In the genomic region with DNA sequence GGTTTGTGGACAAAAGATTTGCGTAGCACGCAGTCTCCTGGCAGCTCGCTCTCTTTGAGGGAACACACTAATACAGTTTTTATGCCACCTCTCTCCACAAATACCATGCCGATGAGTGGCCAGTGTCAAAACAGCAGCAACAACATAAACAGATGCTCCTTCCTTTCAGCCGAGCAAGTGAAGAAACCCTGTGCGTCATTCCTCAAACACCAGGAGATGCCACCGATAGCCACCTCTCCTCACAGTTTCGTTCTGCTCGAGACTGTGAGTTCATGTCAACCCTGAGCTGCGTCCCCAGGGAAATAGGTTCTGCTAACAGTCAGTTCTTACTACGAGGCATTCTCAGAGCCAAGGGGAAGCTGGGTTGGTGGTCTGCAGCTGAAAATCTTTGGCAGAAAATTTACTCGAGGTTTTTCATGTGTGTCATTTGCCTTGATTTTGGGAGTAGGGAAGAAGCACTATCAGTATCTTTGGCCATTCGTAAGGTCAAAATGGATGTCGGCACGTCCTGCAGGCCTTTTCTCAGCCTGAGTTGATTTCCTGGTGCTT, we compare ENCODE assay signal across 12 cellular contexts. TPM values are rescaled to one million over a fixed set of nuclear protein-coding genes. Genes with fewer than 3 reads are reported as not detected.
DNase-seq lines count a peak whose midpoint lies in the region; ATAC-seq and TF ChIP-seq lines count a peak whose summit lies in the region.
"Had no signal": no experiment of that assay in that cellular context is flagged by ENCODE, and none has a peak within 500 bp of the region (broad histone marks: within the 10 kb centered on the region; RNA-seq: fewer than 3 reads in every experiment).

No MANE protein-coding gene starts in this region.

- ATAC-seq in activated CD8-positive, alpha-beta memory T cell treated with anti-CD3 and anti-CD28 coated beads, Interleukin-2, amount 10 ng/mL, durations not matched to agents 7 days and 5 days, result no peak
- ATAC-seq: naive thymus-derived CD8-positive, alpha-beta T cell had no signal

- peaks cover 3% of the 10 kb centered on the region for H3K9me3 Mint-ChIP-seq in activated CD8-positive, alpha-beta memory T cell treated with anti-CD3 and anti-CD28 coated beads, Interleukin-2, amount 10 ng/mL, durations not matched to agents 7 days and 5 days (ENCODE audit: low read depth)
- peaks cover 5% of the 10 kb centered on the region for H3K9me3 Mint-ChIP-seq in activated naive CD4-positive, alpha-beta T cell treated with anti-CD3 and anti-CD28 coated beads, Interleukin-2, amount 10 ng/mL, durations not matched to agents 7 days and 5 days

- POLR2A ChIA-PET in PC-9 (lab: Charles Lee; ENCODE audit: unreplicated experiment), result interaction anchor here (0.7 kb wide), 1 partner anchor 620 kb away, joined by 6 read pairs; no protein-coding TSS in a partner anchor

- 51% methylated on average over 15 of the region's 15 CpGs for WGBS in prostate gland

- H3K4me3 ChIP-seq in PC-9 (peak overlapping the region; percentile 33; the same call in 1 of the 2 replicates), choroid plexus epithelial cell (ENCODE audit: low read depth, low read length) (no peak overlapping the region), prostate gland (no peak overlapping the region)

- intact Hi-C loops in PC-9 (cut with micrococcal nuclease; ENCODE audit: unreplicated experiment) (loop anchor here (2.0 to 5.0 kb wide), 2 partner anchors 192 to 363 kb away; no protein-coding TSS in a partner anchor), prostate gland (cut with DNase I) (no loop called here)

- no peaks in the 10 kb centered on the region for H3K36me3 ChIP-seq in PC-9 (ENCODE audit: low read depth)
- H3K36me3 ChIP-seq in prostate gland, result no peaks in the 10 kb centered on the region

- H3K4me1 ChIP-seq in PC-9 (replicated peaks; ENCODE audit: insufficient read depth), result peaks cover 41% of the 10 kb centered on the region
- no peaks in the 10 kb centered on the region for H3K4me1 ChIP-seq in prostate gland (replicated peaks)

- no peaks in the 10 kb centered on the region for H3K36me3 Mint-ChIP-seq in activated CD8-positive, alpha-beta memory T cell treated with anti-CD3 and anti-CD28 coated beads, Interleukin-2, amount 10 ng/mL, durations not matched to agents 7 days and 5 days
- H3K36me3 Mint-ChIP-seq in activated naive CD4-positive, alpha-beta T cell treated with anti-CD3 and anti-CD28 coated beads, Interleukin-2, amount 10 ng/mL, durations not matched to agents 7 days and 5 days, result no peaks in the 10 kb centered on the region

- H2AFZ ChIP-seq in PC-9, result peak overlapping the region; percentile 40; the same call in 1 of the 2 replicates

- TF ChIP-seq CTCF in PC-9 (conservative IDR thresholded peaks at IDR 0.05) (no peak), choroid plexus epithelial cell (conservative IDR thresholded peaks at IDR 0.05; ENCODE audit: low read depth, low read length) (no peak), prostate gland (IDR thresholded peaks at IDR 0.05) (no peak)

- no peak overlapping the region for H3K27ac Mint-ChIP-seq in activated CD8-positive, alpha-beta memory T cell treated with anti-CD3 and anti-CD28 coated beads, Interleukin-2, amount 10 ng/mL, durations not matched to agents 7 days and 5 days
- H3K27ac Mint-ChIP-seq in activated naive CD4-positive, alpha-beta T cell treated with anti-CD3 and anti-CD28 coated beads, Interleukin-2, amount 10 ng/mL, durations not matched to agents 7 days and 5 days, result no peak overlapping the region

- peaks cover 26% of the 10 kb centered on the region; the same call in 1 of the 2 replicates for H3F3A ChIP-seq in PC-9 (ENCODE audit: insufficient read depth, low read depth)

- no peaks in the 10 kb centered on the region for H3K9me2 ChIP-seq in PC-9 (ENCODE audit: insufficient read depth)

- no peak for TF ChIP-seq POLR2A in prostate gland (IDR thresholded peaks at IDR 0.05)

- no peaks in the 10 kb centered on the region for H3K4me1 Mint-ChIP-seq in activated CD8-positive, alpha-beta memory T cell treated with anti-CD3 and anti-CD28 coated beads, Interleukin-2, amount 10 ng/mL, durations not matched to agents 7 days and 5 days
- H3K4me1 Mint-ChIP-seq in activated naive CD4-positive, alpha-beta T cell treated with anti-CD3 and anti-CD28 coated beads, Interleukin-2, amount 10 ng/mL, durations not matched to agents 7 days and 5 days, result no peaks in the 10 kb centered on the region
- H3K4me1 Mint-ChIP-seq: naive thymus-derived CD8-positive, alpha-beta T cell had no signal

- peak overlapping the region; percentile 75 for H3K4me2 ChIP-seq in PC-9

- no peaks in the 10 kb centered on the region for H4K20me1 ChIP-seq in PC-9 (ENCODE audit: insufficient read depth)

- peak overlapping the region; percentile 87 for H3K27ac ChIP-seq in PC-9
- peak overlapping the region; percentile 34 to 37 for H3K27ac ChIP-seq in prostate gland

- no peaks in the 10 kb centered on the region for H3K27me3 ChIP-seq in PC-9 (ENCODE audit: insufficient read depth, low read depth)
- no peaks in the 10 kb centered on the region for H3K27me3 ChIP-seq in prostate gland (replicated peaks; ENCODE audit: insufficient read depth)

- peaks cover 4% of the 10 kb centered on the region for H3K27me3 Mint-ChIP-seq in activated CD8-positive, alpha-beta memory T cell treated with anti-CD3 and anti-CD28 coated beads, Interleukin-2, amount 10 ng/mL, durations not matched to agents 7 days and 5 days
- H3K27me3 Mint-ChIP-seq in activated naive CD4-positive, alpha-beta T cell treated with anti-CD3 and anti-CD28 coated beads, Interleukin-2, amount 10 ng/mL, durations not matched to agents 7 days and 5 days, result peaks cover 41% of the 10 kb centered on the region

- H3K4me3 Mint-ChIP-seq in activated CD8-positive, alpha-beta memory T cell treated with anti-CD3 and anti-CD28 coated beads, Interleukin-2, amount 10 ng/mL, durations not matched to agents 7 days and 5 days, result no peak overlapping the region
- no peak overlapping the region for H3K4me3 Mint-ChIP-seq in activated naive CD4-positive, alpha-beta T cell treated with anti-CD3 and anti-CD28 coated beads, Interleukin-2, amount 10 ng/mL, durations not matched to agents 7 days and 5 days
- H3K4me3 Mint-ChIP-seq: naive thymus-derived CD8-positive, alpha-beta T cell had no signal

- CTCF ChIA-PET in PC-9 (lab: Charles Lee), result no interaction called here
- CTCF ChIA-PET in activated CD8-positive, alpha-beta memory T cell treated with anti-CD3 and anti-CD28 coated beads, Interleukin-2, amount 10 ng/mL, durations not matched to agents 7 days and 5 days (lab: Charles Lee), result no interaction called here
- CTCF ChIA-PET in activated naive CD4-positive, alpha-beta T cell treated with anti-CD3 and anti-CD28 coated beads, Interleukin-2, amount 10 ng/mL, durations not matched to agents 7 days and 5 days (lab: Charles Lee), result no interaction called here

- H3K9me3 ChIP-seq in PC-9 (ENCODE audit: insufficient read depth, low read depth) (peaks cover 13% of the 10 kb centered on the region; the same call in 1 of the 2 replicates), prostate gland (no peaks in the 10 kb centered on the region)

- no peaks in the 10 kb centered on the region for H3K79me2 ChIP-seq in PC-9 (ENCODE audit: low read depth)

- DNase-seq in ELF-1 (ENCODE audit: low read depth, low spot score) (peak; percentile 22), PC-9 (peak; percentile 80 to 100), choroid plexus epithelial cell (ENCODE audit: low read depth) (peak; percentile 95), prostate gland (ENCODE audit: low spot score) (no peak), globus pallidus (ENCODE audit: low spot score) (no peak), NCI-H2171 (lab: John Stamatoyannopoulos, UW) (no peak)
- DNase-seq in activated CD8-positive, alpha-beta memory T cell treated with anti-CD3 and anti-CD28 coated beads, Interleukin-2, amount 10 ng/mL, durations not matched to agents 7 days and 5 days, result no peak
- no peak for DNase-seq in activated naive CD4-positive, alpha-beta T cell treated with anti-CD3 and anti-CD28 coated beads, Interleukin-2, amount 10 ng/mL, durations not matched to agents 7 days and 5 days
- DNase-seq: naive thymus-derived CD8-positive, alpha-beta T cell; NCI-H1092; T-helper 2 cell had no signal

- BruUV-seq in PC-9 (replicated peaks; lab: Mats Ljungman, UMichigan), result no TSS peak

RNA-seq across cellular contexts. Expression of a gene that starts 59.9 kb away (rescaled TPM):
- total RNA-seq in PC-9 (2021), result not detected in 2 replicates
- 10 to 100 TPM; 30.0 to 31.0 TPM for total RNA-seq in prostate gland
- not detected for total RNA-seq in activated CD8-positive, alpha-beta memory T cell treated with anti-CD3 and anti-CD28 coated beads, Interleukin-2, amount 10 ng/mL, durations not matched to agents 7 days and 5 days
- total RNA-seq: endothelial cell of umbilical vein; naive thymus-derived CD8-positive, alpha-beta T cell had no signal

Comparison
In these comparisons a context has a peak if more than half of its experiments do, and no peak if none do; other contexts are left out.
1. DNase-seq: peak in ELF-1 (single experiment), PC-9 (2 of 2) and choroid plexus epithelial cell (single experiment); none in prostate gland (single experiment), activated CD8-positive, alpha-beta memory T cell treated with anti-CD3 and anti-CD28 coated beads, Interleukin-2, amount 10 ng/mL, durations not matched to agents 7 days and 5 days (single experiment), globus pallidus (single experiment), NCI-H2171 (single experiment) and activated naive CD4-positive, alpha-beta T cell treated with anti-CD3 and anti-CD28 coated beads, Interleukin-2, amount 10 ng/mL, durations not matched to agents 7 days and 5 days (single experiment).
2. RNA of a gene that starts 59.9 kb away (total RNA-seq): 30.0 to 31.0 TPM in prostate gland; not detected in activated CD8-positive, alpha-beta memory T cell treated with anti-CD3 and anti-CD28 coated beads, Interleukin-2, amount 10 ng/mL, durations not matched to agents 7 days and 5 days and not detected in PC-9; every median in the first group is over 10 times any median in the second.